In the genomic region with DNA sequence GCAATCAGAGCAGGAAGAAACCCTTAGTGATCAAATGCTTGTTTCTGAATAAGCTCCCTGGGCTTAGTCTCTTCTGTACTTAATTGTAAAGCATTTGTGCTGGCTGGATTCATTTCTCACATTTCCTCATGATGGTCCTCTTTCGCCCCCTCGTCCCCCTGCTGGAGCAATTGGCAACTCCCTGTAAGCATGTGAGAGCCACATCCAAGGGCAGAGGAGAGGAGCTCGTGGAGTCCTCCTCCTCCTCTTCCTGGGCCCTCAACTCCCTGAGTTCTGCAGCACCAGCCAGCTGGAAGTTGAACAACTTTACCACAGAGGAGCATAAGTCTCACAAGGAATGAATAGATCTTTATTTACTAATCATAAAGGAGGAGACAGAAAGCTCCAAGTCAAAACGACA, we compare ENCODE assay signal across 11 cellular contexts. TPM values are rescaled to one million over a fixed set of nuclear protein-coding genes. Genes with fewer than 3 reads are reported as not detected.
A peak's percentile ranks its signal among the peaks of the same experiment; 100 is the strongest.
DNase-seq lines count a peak whose midpoint lies in the region; ATAC-seq and TF ChIP-seq lines count a peak whose summit lies in the region.
"Had no signal": no experiment of that assay in that cellular context is flagged by ENCODE, and none has a peak within 500 bp of the region (broad histone marks: within the 10 kb centered on the region; RNA-seq: fewer than 3 reads in every experiment).

No MANE protein-coding gene starts in this region.

- peaks cover 11% of the 10 kb centered on the region for H3K36me3 Mint-ChIP-seq in MCF 10A (ENCODE audit: insufficient read depth, unreplicated experiment)

- H3K9ac ChIP-seq in NT2/D1 (ENCODE audit: insufficient read length, low read depth), result no peak overlapping the region

- H3K36me3 ChIP-seq in breast epithelium, result peaks cover 4% of the 10 kb centered on the region
- H3K36me3 ChIP-seq in NT2/D1 (ENCODE audit: insufficient read depth, insufficient read length, low read length), result no peaks in the 10 kb centered on the region
- H3K36me3 ChIP-seq in upper lobe of right lung, result no peaks in the 10 kb centered on the region

- TF ChIP-seq CTCF in MCF 10A (IDR thresholded peaks at IDR 0.05; ENCODE audit: unreplicated experiment) (no peak), breast epithelium (IDR thresholded peaks at IDR 0.05) (no peak), epithelial cell of proximal tubule (conservative IDR thresholded peaks at IDR 0.05; ENCODE audit: low read depth, low read length) (peak; percentile 36), upper lobe of right lung (IDR thresholded peaks at IDR 0.05) (no peak)

- no peaks in the 10 kb centered on the region for H3K27me3 Mint-ChIP-seq in MCF 10A (ENCODE audit: insufficient read depth, unreplicated experiment)

- BruUV-seq in MCF 10A (replicated peaks; lab: Mats Ljungman, UMichigan), result no TSS peak

- H3K9me3 ChIP-seq in breast epithelium, result no peaks in the 10 kb centered on the region
- H3K9me3 ChIP-seq in NT2/D1 (ENCODE audit: insufficient read depth, low read length), result no peaks in the 10 kb centered on the region
- no peaks in the 10 kb centered on the region for H3K9me3 ChIP-seq in upper lobe of right lung

- no peak overlapping the region for H3K4me3 Mint-ChIP-seq in MCF 10A (ENCODE audit: unreplicated experiment)

- POLR2A ChIA-PET in MCF 10A (lab: Yijun Ruan, JAX), result interaction anchor here (0.9 kb wide), 1 partner anchor 33 kb away, joined by 4 read pairs; no protein-coding TSS in a partner anchor

- H3K27ac Mint-ChIP-seq in MCF 10A (ENCODE audit: low read depth, unreplicated experiment), result no peak overlapping the region

- H3K4me3 ChIP-seq in breast epithelium (no peak overlapping the region), NT2/D1 (ENCODE audit: insufficient read length, low read depth) (no peak overlapping the region), epithelial cell of proximal tubule (ENCODE audit: low read depth, low read length) (no peak overlapping the region), upper lobe of right lung (no peak overlapping the region)

- no peak overlapping the region for H3K27ac ChIP-seq in breast epithelium
- H3K27ac ChIP-seq in upper lobe of right lung, result no peak overlapping the region
- H3K27ac ChIP-seq in substantia nigra (ENCODE audit: low read depth, low read length, poor library complexity, severe bottlenecking), result no peak overlapping the region

- ATAC-seq in upper lobe of right lung (peak; percentile 32), GM18909 (IDR thresholded peaks at IDR 0.05; ENCODE audit: poor library complexity, unreplicated experiment) (no peak), HG02623 (IDR thresholded peaks at IDR 0.05; ENCODE audit: unreplicated experiment) (no peak)

- H3K27me3 ChIP-seq in breast epithelium (no peaks in the 10 kb centered on the region), NT2/D1 (ENCODE audit: insufficient read depth, insufficient read length) (no peaks in the 10 kb centered on the region), upper lobe of right lung (no peaks in the 10 kb centered on the region)

- H3K4me1 Mint-ChIP-seq in MCF 10A (ENCODE audit: insufficient read depth, unreplicated experiment), result no peaks in the 10 kb centered on the region

- DNase-seq in MCF 10A (ENCODE audit: unreplicated experiment) (peak; percentile 18), breast epithelium (ENCODE audit: low spot score in 2 of 2) (no peak), NT2/D1 (ENCODE audit: low read depth, low spot score) (peak; percentile 39), epithelial cell of proximal tubule (ENCODE audit: low read depth) (no peak), upper lobe of right lung (no peak), substantia nigra (lab: John Stamatoyannopoulos, UW) (no peak)
- DNase-seq: DMS79 treated with DMSO at 0.1 percent for 48 hours; NCI-H1092; stimulated activated CD4-positive, alpha-beta T cell treated with anti-CD3 and anti-CD28 coated beads, Interleukin-15, amount 100 ng/mL, for 24 hours had no signal

- intact Hi-C loops in MCF 10A (cut with micrococcal nuclease), result no loop called here
- intact Hi-C loops in breast epithelium (cut with DNase I; ENCODE audit: low total_unique reads), result no loop called here
- intact Hi-C loops in upper lobe of right lung (cut with DNase I), result no loop called here

- CTCF ChIA-PET in MCF 10A (lab: Yijun Ruan, JAX), result interaction anchor here (0.6 to 3.2 kb wide), 7 partner anchors 31 to 313 kb away, joined by 3 to 12 read pairs (median 3); no protein-coding TSS in a partner anchor

- no peak for TF ChIP-seq POLR2A in breast epithelium (IDR thresholded peaks at IDR 0.05)

- no peaks in the 10 kb centered on the region for H3K4me1 ChIP-seq in breast epithelium
- no peaks in the 10 kb centered on the region for H3K4me1 ChIP-seq in NT2/D1 (ENCODE audit: insufficient read depth, insufficient read length)
- no peaks in the 10 kb centered on the region for H3K4me1 ChIP-seq in upper lobe of right lung

- no peaks in the 10 kb centered on the region for H3K9me3 Mint-ChIP-seq in MCF 10A (ENCODE audit: unreplicated experiment)

RNA-seq across cellular contexts. Expression of a gene that starts 12.6 kb away (rescaled TPM):
- total RNA-seq in MCF 10A (2022) (5.6 and 7.2 TPM in 2 replicates), breast epithelium (10 to 100 TPM in 1 of 3 donors, 1 to 10 TPM in 2; 3.6 to 13.1 (median 7.3) TPM), epithelial cell of proximal tubule (3.6 and 4.0 TPM in 2 replicates), upper lobe of right lung (4.0 TPM)

Comparison
In these comparisons a context has a peak if more than half of its experiments do, and no peak if none do; other contexts are left out.
1. DNase-seq: peak in MCF 10A (single experiment) and NT2/D1 (single experiment); none in breast epithelium (0 of 2), epithelial cell of proximal tubule (single experiment), upper lobe of right lung (single experiment) and substantia nigra (0 of 49).